1 cellular context compared by ENCODE assay signal in genomic region chr20:36591854-36592641, GRCh38.
A peak's percentile ranks its signal among the peaks of the same experiment; 100 is the strongest.
TF ChIP-seq lines count a peak whose summit lies in the region.

No MANE protein-coding gene starts in this region.

TF ChIP-seq in HEK293, 187 proteins besides CTCF, POLR2A, EP300 and RAD21 (continued from another document):
- no peak for TF ChIP-seq ELK4 (IDR thresholded peaks at IDR 0.05; ENCODE audit: borderline replicate concordance, low read depth, low read length)
- TF ChIP-seq ZNF629 (tag by site-specific recombination; IDR thresholded peaks at IDR 0.05) = peak; percentile 62
- TF ChIP-seq SCRT2 (tag by site-specific recombination; IDR thresholded peaks at IDR 0.05) = no peak
- peak; percentile 40; the same call in 1 of the 2 replicates for TF ChIP-seq TCF7L2 (IDR thresholded peaks at IDR 0.05; ENCODE audit: borderline replicate concordance, low read depth, low read length)
- TF ChIP-seq ZNF580 (tag by site-specific recombination; IDR thresholded peaks at IDR 0.05) = no peak
- TF ChIP-seq ZBTB6 (tag by site-specific recombination; IDR thresholded peaks at IDR 0.05) = no peak
- TF ChIP-seq ZSCAN5A (tag by site-specific recombination; IDR thresholded peaks at IDR 0.05) = no peak
- TF ChIP-seq ZNF362 (tag by site-specific recombination; IDR thresholded peaks at IDR 0.05) = 0 out of 2 replicates have a peak, but pooled peaks have one; percentile 31
- TF ChIP-seq OSR2 (tag by site-specific recombination; IDR thresholded peaks at IDR 0.05) = peak; percentile 36; the same call in 1 of the 2 replicates
- TF ChIP-seq SETDB1 (IDR thresholded peaks at IDR 0.05; ENCODE audit: insufficient read length, low read length) = peak; percentile 59
- TF ChIP-seq MYNN (tag by site-specific recombination; IDR thresholded peaks at IDR 0.05; ENCODE audit: borderline replicate concordance) = no peak
- peak; percentile 71; the same call in 1 of the 2 replicates for TF ChIP-seq ZNF184 (tag by site-specific recombination; IDR thresholded peaks at IDR 0.05)
- no peak for TF ChIP-seq RBAK (tag by site-specific recombination; IDR thresholded peaks at IDR 0.05)
- no peak for TF ChIP-seq HOXA7 (CRISPR knock-in tag; IDR thresholded peaks at IDR 0.05; ENCODE audit: borderline replicate concordance)
- no peak for TF ChIP-seq ZNF600 (tag by site-specific recombination; IDR thresholded peaks at IDR 0.05)
